Comparison of ENCODE assay signal across 19 cellular contexts in the genomic region with DNA sequence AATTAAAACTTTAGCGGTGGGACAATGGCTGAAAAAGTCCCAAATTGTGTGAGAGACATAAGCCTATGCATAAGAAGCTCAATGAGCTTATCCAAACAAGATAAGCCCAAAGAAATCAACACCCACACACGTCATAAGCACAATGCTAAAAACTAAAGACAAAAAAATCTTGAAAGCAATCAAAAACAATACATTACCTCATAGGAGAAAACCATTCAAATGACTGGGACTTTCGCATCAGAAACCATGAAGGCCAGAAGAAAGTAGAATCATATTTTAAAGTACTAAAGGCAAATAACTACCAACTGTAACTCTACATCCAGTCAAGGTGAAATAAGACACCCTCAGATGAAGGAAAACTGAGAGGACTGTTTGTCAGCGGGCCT. TPM values are rescaled to one million over a fixed set of nuclear protein-coding genes. Genes with fewer than 3 reads are reported as not detected.
DNase-seq lines count a peak whose midpoint lies in the region; ATAC-seq, FAIRE-seq and TF ChIP-seq lines count a peak whose summit lies in the region.
"Had no signal": no experiment of that assay in that cellular context is flagged by ENCODE, and none has a peak within 500 bp of the region (broad histone marks: within the 10 kb centered on the region; RNA-seq: fewer than 3 reads in every experiment).

No MANE protein-coding gene starts in this region.

- CTCF ChIA-PET in IMR-90 (lab: Yijun Ruan, JAX) = interaction anchor here (0.7 to 1.0 kb wide), 2 partner anchors 47 to 129 kb away, joined by 3 to 6 read pairs; no protein-coding TSS in a partner anchor
- CTCF ChIA-PET in activated CD8-positive, alpha-beta memory T cell treated with anti-CD3 and anti-CD28 coated beads, Interleukin-2, amount 10 ng/mL, durations not matched to agents 7 days and 5 days (lab: Charles Lee) = no interaction called here

- no peak overlapping the region for H3K27ac Mint-ChIP-seq in astrocyte (ENCODE audit: unreplicated experiment)
- H3K27ac Mint-ChIP-seq in activated CD8-positive, alpha-beta memory T cell treated with anti-CD3 and anti-CD28 coated beads, Interleukin-2, amount 10 ng/mL, durations not matched to agents 7 days and 5 days = no peak overlapping the region
- H3K27ac Mint-ChIP-seq: CD14-positive monocyte; CD8-positive, alpha-beta T cell; H9 had no signal

- no peak overlapping the region for H4K8ac ChIP-seq in IMR-90 (ENCODE audit: low read depth in 2 of 2, low read length in 2 of 2)

- H3K4me1 ChIP-seq in IMR-90 (ENCODE audit: control insufficient read depth, insufficient read depth, low read length) = peaks cover 17% of the 10 kb centered on the region
- H3K4me1 ChIP-seq in astrocyte (ENCODE audit: insufficient read depth, low read length) = peaks cover 26% of the 10 kb centered on the region
- H3K4me1 ChIP-seq in osteoblast (ENCODE audit: insufficient read depth, low read length) = peaks cover 11% of the 10 kb centered on the region
- H3K4me1 ChIP-seq in BE2C = no peaks in the 10 kb centered on the region
- H3K4me1 ChIP-seq: A549 had no signal

- DNase-seq in IMR-90 = peak; percentile 31
- DNase-seq in astrocyte (ENCODE audit: low read depth) = peak; percentile 9
- peak; percentile 45 for DNase-seq in fibroblast of pulmonary artery (ENCODE audit: low read depth)
- peak; percentile 82 for DNase-seq in osteoblast (ENCODE audit: insufficient read length, low spot score, missing footprints)
- no peak for DNase-seq in RKO (ENCODE audit: low spot score)
- no peak for DNase-seq in BE2C
- no peak for DNase-seq in activated CD8-positive, alpha-beta memory T cell treated with anti-CD3 and anti-CD28 coated beads, Interleukin-2, amount 10 ng/mL, durations not matched to agents 7 days and 5 days
- DNase-seq: CD8-positive, alpha-beta T cell; COR-L47; DMS153; DND-41; GDM1; GOT3; H9 had no signal

- no peak overlapping the region for H3K4ac ChIP-seq in IMR-90 (ENCODE audit: low read depth, low read length)

- no TSS peak for BruUV-seq in IMR-90 (replicated peaks; lab: Mats Ljungman, UMichigan)

- intact Hi-C loops in IMR-90 (cut with micrococcal nuclease) = no loop called here

- H3K56ac ChIP-seq in IMR-90 (ENCODE audit: extremely low read depth, insufficient read depth, low read length) = no peak overlapping the region

- no peak overlapping the region for H3K23ac ChIP-seq in IMR-90 (ENCODE audit: low read depth, low read length)

- no peak overlapping the region for H2AK5ac ChIP-seq in IMR-90 (ENCODE audit: low read depth, low read length)

- H3K9ac ChIP-seq in IMR-90 (ENCODE audit: low read depth, low read length) = no peak overlapping the region
- peak overlapping the region; percentile 8 for H3K9ac ChIP-seq in astrocyte (ENCODE audit: low read length)

- no peaks in the 10 kb centered on the region for H3K9me3 Mint-ChIP-seq in astrocyte (ENCODE audit: unreplicated experiment)
- H3K9me3 Mint-ChIP-seq in activated CD8-positive, alpha-beta memory T cell treated with anti-CD3 and anti-CD28 coated beads, Interleukin-2, amount 10 ng/mL, durations not matched to agents 7 days and 5 days (ENCODE audit: low read depth) = no peaks in the 10 kb centered on the region
- H3K9me3 Mint-ChIP-seq: CD8-positive, alpha-beta T cell had no signal

- H3K36me3 ChIP-seq in IMR-90 (ENCODE audit: control insufficient read depth, insufficient read depth, low read length) (peaks cover 2% of the 10 kb centered on the region; the same call in 1 of the 2 replicates), astrocyte (ENCODE audit: insufficient read depth, low read length) (peaks cover 6% of the 10 kb centered on the region), osteoblast (ENCODE audit: insufficient read depth, low read length) (peaks cover 19% of the 10 kb centered on the region), BE2C (peaks cover 39% of the 10 kb centered on the region)

- no peak overlapping the region for H2BK5ac ChIP-seq in IMR-90 (ENCODE audit: low read depth, low read length, poor library complexity, severe bottlenecking)

- no peaks in the 10 kb centered on the region for H3K27me3 ChIP-seq in IMR-90 (ENCODE audit: control insufficient read depth, insufficient read depth, low read length)
- H3K27me3 ChIP-seq in astrocyte (ENCODE audit: insufficient read depth, low read length) = no peaks in the 10 kb centered on the region
- H3K27me3 ChIP-seq in osteoblast (ENCODE audit: insufficient read depth, low read length) = no peaks in the 10 kb centered on the region
- no peaks in the 10 kb centered on the region for H3K27me3 ChIP-seq in BE2C

- TF ChIP-seq CTCF in IMR-90 (conservative IDR thresholded peaks at IDR 0.05; ENCODE audit: low read depth, low read length) (no peak), astrocyte (IDR thresholded peaks at IDR 0.05; ENCODE audit: insufficient read depth, low read depth, low read length) (no peak), fibroblast of pulmonary artery (IDR thresholded peaks at IDR 0.05; ENCODE audit: low read length, missing control alignments) (no peak), osteoblast (IDR thresholded peaks at IDR 0.05; ENCODE audit: extremely low read depth, low read depth, low read length) (no peak), BE2C (IDR thresholded peaks at IDR 0.05; ENCODE audit: low read depth, low read length) (no peak)

- TF ChIP-seq RAD21 in IMR-90 (IDR thresholded peaks at IDR 0.05; ENCODE audit: low read length) = no peak

- H3K27me3 Mint-ChIP-seq in astrocyte (ENCODE audit: low read depth, unreplicated experiment) = no peaks in the 10 kb centered on the region
- H3K27me3 Mint-ChIP-seq in activated CD8-positive, alpha-beta memory T cell treated with anti-CD3 and anti-CD28 coated beads, Interleukin-2, amount 10 ng/mL, durations not matched to agents 7 days and 5 days = peaks cover 21% of the 10 kb centered on the region

- H4K91ac ChIP-seq in IMR-90 (ENCODE audit: insufficient read depth, low read depth, low read length) = no peak overlapping the region

- dilution Hi-C loops in IMR-90 (cut with HindIII; ENCODE audit: low sequenced_read_pairs, unreplicated experiment) = no loop called here

- H2AK9ac ChIP-seq in IMR-90 (replicated peaks; ENCODE audit: low read depth, low read length, poor library complexity) = no peak overlapping the region

- peaks cover 17% of the 10 kb centered on the region for H3K36me3 Mint-ChIP-seq in astrocyte (ENCODE audit: low read depth, unreplicated experiment)
- H3K36me3 Mint-ChIP-seq in activated CD8-positive, alpha-beta memory T cell treated with anti-CD3 and anti-CD28 coated beads, Interleukin-2, amount 10 ng/mL, durations not matched to agents 7 days and 5 days = no peaks in the 10 kb centered on the region

- H3K9me3 ChIP-seq in IMR-90 (ENCODE audit: control insufficient read depth, insufficient read depth, low read length) (no peaks in the 10 kb centered on the region), astrocyte (ENCODE audit: insufficient read depth, low read depth, low read length) (no peaks in the 10 kb centered on the region), osteoblast (ENCODE audit: low read depth, low read length) (no peaks in the 10 kb centered on the region), BE2C (no peaks in the 10 kb centered on the region)

- peaks cover 30% of the 10 kb centered on the region for H3K79me2 ChIP-seq in astrocyte (ENCODE audit: insufficient read depth, low read length)
- peaks cover 49% of the 10 kb centered on the region for H3K79me2 ChIP-seq in osteoblast (ENCODE audit: insufficient read depth, low read length)

- no peak overlapping the region for H3K4me3 ChIP-seq in IMR-90 (ENCODE audit: insufficient read depth, low read depth, low read length)
- H3K4me3 ChIP-seq in astrocyte (ENCODE audit: insufficient read depth, low read depth, low read length) = no peak overlapping the region
- H3K4me3 ChIP-seq in fibroblast of pulmonary artery (replicated peaks; ENCODE audit: low read depth, low read length) = no peak overlapping the region
- H3K4me3 ChIP-seq in osteoblast (ENCODE audit: insufficient read depth, low read length) = no peak overlapping the region
- H3K4me3 ChIP-seq in BE2C (ENCODE audit: low read depth, low read length) = no peak overlapping the region
- H3K4me3 ChIP-seq: A549 had no signal

- WGBS in IMR-90 (ENCODE audit: extremely low coverage in 2 of 2, insufficient read length in 1 of 2), 2 experiments = no CpG with 5 or more reads among the region's 4 CpGs

- no peak for TF ChIP-seq POLR2A in IMR-90 (IDR thresholded peaks at IDR 0.05; ENCODE audit: low read depth, low read length)

- H3K4me2 ChIP-seq in IMR-90 (ENCODE audit: low read depth, low read length) (no peak overlapping the region), astrocyte (ENCODE audit: low read length) (peak overlapping the region; percentile 18), osteoblast (ENCODE audit: insufficient read depth, low read length) (peak overlapping the region; percentile 4)
- H3K4me2 ChIP-seq: A549 had no signal

- H3K18ac ChIP-seq in IMR-90 (ENCODE audit: low read depth, low read length) = no peak overlapping the region

- no peak overlapping the region for H2BK15ac ChIP-seq in IMR-90 (ENCODE audit: low read depth, low read length)

- H2BK20ac ChIP-seq in IMR-90 (ENCODE audit: low read depth, low read length) = no peak overlapping the region

- peaks cover 9% of the 10 kb centered on the region for H4K20me1 ChIP-seq in IMR-90 (ENCODE audit: insufficient read depth, low read length)
- H4K20me1 ChIP-seq in astrocyte (ENCODE audit: insufficient read depth, low read length) = peaks cover 30% of the 10 kb centered on the region
- peaks cover 27% of the 10 kb centered on the region for H4K20me1 ChIP-seq in osteoblast (ENCODE audit: insufficient read depth, low read length)

- peaks cover 12% of the 10 kb centered on the region; the same call in 1 of the 2 replicates for H3K9me1 ChIP-seq in IMR-90 (ENCODE audit: insufficient read depth, low read length)

- POLR2A ChIA-PET in IMR-90 (lab: Charles Lee; ENCODE audit: unreplicated experiment) = no interaction called here

- no peak overlapping the region for H4K5ac ChIP-seq in IMR-90 (ENCODE audit: low read depth, low read length)

- H2AFZ ChIP-seq in IMR-90 (replicated peaks; ENCODE audit: low read length, poor library complexity) = no peak overlapping the region
- H2AFZ ChIP-seq in astrocyte (ENCODE audit: low read depth, low read length) = no peak overlapping the region
- H2AFZ ChIP-seq in osteoblast (ENCODE audit: low read length) = no peak overlapping the region

- no peak for ATAC-seq in IMR-90 (ENCODE audit: low read depth)
- no peak for ATAC-seq in GM21737 (IDR thresholded peaks at IDR 0.05; ENCODE audit: unreplicated experiment)
- ATAC-seq in activated CD8-positive, alpha-beta memory T cell treated with anti-CD3 and anti-CD28 coated beads, Interleukin-2, amount 10 ng/mL, durations not matched to agents 7 days and 5 days = no peak
- ATAC-seq: A549; CD8-positive, alpha-beta T cell had no signal

- in situ Hi-C loops in IMR-90 (cut with MboI; ENCODE audit: low sequenced_read_pairs) = no loop called here

- no peak for FAIRE-seq in astrocyte (lab: Jason Lieb, UNC)
- FAIRE-seq: A549, D721Med, GM12892 had no signal

- no peak overlapping the region for H2BK120ac ChIP-seq in IMR-90 (ENCODE audit: low read depth, low read length)

- H3K4me1 Mint-ChIP-seq in astrocyte (ENCODE audit: low read depth, unreplicated experiment) = peaks cover 1% of the 10 kb centered on the region
- H3K4me1 Mint-ChIP-seq in activated CD8-positive, alpha-beta memory T cell treated with anti-CD3 and anti-CD28 coated beads, Interleukin-2, amount 10 ng/mL, durations not matched to agents 7 days and 5 days = no peaks in the 10 kb centered on the region
- H3K4me1 Mint-ChIP-seq: CD14-positive monocyte had no signal

- no peak overlapping the region for H3K4me3 Mint-ChIP-seq in astrocyte (ENCODE audit: unreplicated experiment)
- H3K4me3 Mint-ChIP-seq in activated CD8-positive, alpha-beta memory T cell treated with anti-CD3 and anti-CD28 coated beads, Interleukin-2, amount 10 ng/mL, durations not matched to agents 7 days and 5 days = no peak overlapping the region
- H3K4me3 Mint-ChIP-seq: CD14-positive monocyte; CD8-positive, alpha-beta T cell; H9 had no signal

- H3K79me1 ChIP-seq in IMR-90 (ENCODE audit: low read depth in 1 of 2, low read length in 2 of 2) = peaks cover 25 to 79% of the 10 kb centered on the region in 2 experiments

- no peak overlapping the region for H3K14ac ChIP-seq in IMR-90 (replicated peaks; ENCODE audit: low read depth, low read length)

- no peak overlapping the region for H3K27ac ChIP-seq in IMR-90 (ENCODE audit: insufficient read depth, low read length)
- peak overlapping the region; percentile 50 for H3K27ac ChIP-seq in astrocyte (ENCODE audit: low read depth, low read length)
- peak overlapping the region; percentile 64 for H3K27ac ChIP-seq in osteoblast (ENCODE audit: low read depth, low read length)
- H3K27ac ChIP-seq: A549 had no signal

RNA-seq across cellular contexts. Expression of gene ZCCHC14, which starts 50.2 kb away (rescaled TPM):
- 2.5 and 2.8 TPM in 2 replicates for total RNA-seq in IMR-90 (2012; rRNA removed)
- 5.3 and 7.4 TPM in 2 replicates for polyA plus RNA-seq in IMR-90 (2012; rRNA removed)
- 3.1 and 5.0 TPM in 2 replicates for polyA plus RNA-seq in IMR-90 (2012; cell fraction: cytosol; rRNA removed)
- 18.4 and 27.2 TPM in 2 replicates for polyA plus RNA-seq in IMR-90 (2012; cell fraction: nucleus; rRNA removed; ENCODE audit: low replicate concordance)
- 19.0 and 19.2 TPM in 2 replicates for total RNA-seq in astrocyte
- 36.9 and 41.8 TPM in 2 replicates for total RNA-seq in osteoblast
- polyA plus RNA-seq in BE2C (2012; ENCODE audit: insufficient read depth, insufficient read length, low read depth) = 25.0 TPM
- total RNA-seq in activated CD8-positive, alpha-beta memory T cell treated with anti-CD3 and anti-CD28 coated beads, Interleukin-2, amount 10 ng/mL, durations not matched to agents 7 days and 5 days = 1 to 10 TPM in 1 of 2 experiments, under 1 TPM in 1; 0.63 to 1.5 TPM

RNA-seq across cellular contexts. Expression of gene MAP1LC3B, which starts 50.4 kb away (rescaled TPM):
- total RNA-seq in IMR-90 (2012; rRNA removed) = 23.5 and 25.3 TPM in 2 replicates
- polyA plus RNA-seq in IMR-90 (2012; rRNA removed) = 46.9 and 57.7 TPM in 2 replicates
- polyA plus RNA-seq in IMR-90 (2012; cell fraction: cytosol; rRNA removed) = 30.4 and 40.6 TPM in 2 replicates
- polyA plus RNA-seq in IMR-90 (2012; cell fraction: nucleus; rRNA removed; ENCODE audit: low replicate concordance) = 7.3 and 33.0 TPM in 2 replicates
- total RNA-seq in astrocyte = 206 and 221 TPM in 2 replicates
- 44.5 and 62.5 TPM in 2 replicates for total RNA-seq in osteoblast
- polyA plus RNA-seq in BE2C (2012; ENCODE audit: insufficient read depth, insufficient read length, low read depth) = 64.2 TPM
- 10 to 100 TPM; 45.4 to 50.8 TPM for total RNA-seq in activated CD8-positive, alpha-beta memory T cell treated with anti-CD3 and anti-CD28 coated beads, Interleukin-2, amount 10 ng/mL, durations not matched to agents 7 days and 5 days

RNA-seq across cellular contexts. Expression of gene FBXO31, which starts 59.0 kb away (rescaled TPM):
- total RNA-seq in IMR-90 (2012; rRNA removed) = 10.4 and 10.6 TPM in 2 replicates
- polyA plus RNA-seq in IMR-90 (2012; rRNA removed) = 16.9 and 20.7 TPM in 2 replicates
- polyA plus RNA-seq in IMR-90 (2012; cell fraction: cytosol; rRNA removed) = 10.1 and 14.2 TPM in 2 replicates
- 54.4 and 120 TPM in 2 replicates for polyA plus RNA-seq in IMR-90 (2012; cell fraction: nucleus; rRNA removed; ENCODE audit: low replicate concordance)
- 33.4 and 34.9 TPM in 2 replicates for total RNA-seq in astrocyte
- 31.2 and 33.3 TPM in 2 replicates for total RNA-seq in osteoblast
- 36.7 TPM for polyA plus RNA-seq in BE2C (2012; ENCODE audit: insufficient read depth, insufficient read length, low read depth)
- 10 to 100 TPM; 38.8 TPM for total RNA-seq in activated CD8-positive, alpha-beta memory T cell treated with anti-CD3 and anti-CD28 coated beads, Interleukin-2, amount 10 ng/mL, durations not matched to agents 7 days and 5 days

Comparison
In these comparisons a context has a peak if more than half of its experiments do, and no peak if none do; other contexts are left out.
1. DNase-seq: peak in IMR-90 (single experiment), astrocyte (single experiment), fibroblast of pulmonary artery (single experiment) and osteoblast (single experiment); none in RKO (single experiment), BE2C (single experiment) and activated CD8-positive, alpha-beta memory T cell treated with anti-CD3 and anti-CD28 coated beads, Interleukin-2, amount 10 ng/mL, durations not matched to agents 7 days and 5 days (single experiment).